Comparison of ENCODE assay signal across 19 cellular contexts in the genomic region with DNA sequence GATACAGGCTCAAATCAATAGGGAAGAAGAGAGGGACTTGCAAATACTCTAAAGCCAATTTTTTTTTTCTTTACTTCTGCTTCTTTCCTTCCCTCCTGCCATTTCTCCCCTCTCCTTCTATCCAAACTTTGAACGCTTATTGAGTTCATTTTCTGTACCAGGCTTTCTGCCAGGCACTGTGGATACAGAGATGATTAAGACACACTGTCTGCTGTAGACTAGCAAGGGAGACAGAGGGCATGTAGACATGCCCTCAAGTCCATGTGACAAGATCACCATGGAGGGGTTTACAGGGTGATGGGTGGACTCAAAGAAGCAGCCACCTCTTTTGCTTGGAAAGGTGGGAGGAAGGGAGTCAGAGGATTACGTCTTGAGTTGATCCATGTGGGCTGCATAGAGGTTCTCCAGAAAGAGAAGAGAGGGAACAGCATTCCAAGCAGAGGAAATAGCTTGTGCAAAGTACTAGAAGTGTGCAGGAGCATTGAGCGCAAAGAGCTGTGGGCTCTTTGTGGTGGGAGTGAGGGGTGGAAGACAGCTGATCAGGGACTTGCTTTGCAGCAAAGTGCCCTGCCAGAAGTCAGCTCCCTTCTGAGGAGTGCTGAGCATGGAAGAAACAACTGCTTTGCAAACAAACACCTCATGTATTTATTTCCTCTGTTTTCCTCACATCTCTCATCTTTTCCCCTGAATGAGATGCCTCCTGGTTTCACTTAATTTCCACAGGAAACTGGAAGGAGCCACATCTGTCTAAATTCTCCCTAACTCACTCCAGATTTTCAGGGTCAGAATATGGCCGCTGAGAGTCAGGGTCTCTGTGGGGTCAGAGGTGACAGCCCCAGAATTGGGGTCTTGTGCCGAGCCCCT.
DNase-seq lines count a peak whose midpoint lies in the region; ATAC-seq, FAIRE-seq and TF ChIP-seq lines count a peak whose summit lies in the region.
"Had no signal": no experiment of that assay in that cellular context is flagged by ENCODE, and none has a peak within 500 bp of the region (broad histone marks: within the 10 kb centered on the region; RNA-seq: fewer than 3 reads in every experiment).

No MANE protein-coding gene starts in this region.

- TF ChIP-seq CTCF in AG10803 (conservative IDR thresholded peaks at IDR 0.05; ENCODE audit: low read length) (no peak), astrocyte (IDR thresholded peaks at IDR 0.05; ENCODE audit: insufficient read depth, low read depth, low read length) (no peak), left ventricle myocardium inferior (IDR thresholded peaks at IDR 0.05; ENCODE audit: borderline replicate concordance) (no peak), psoas muscle (IDR thresholded peaks at IDR 0.05) (no peak), dorsolateral prefrontal cortex (IDR thresholded peaks at IDR 0.05 in 54 of 56, conservative IDR thresholded peaks at IDR 0.05 in 2 of 56; ENCODE audit: low read depth in 1 of 56, partially characterized antibody in 56 of 56) (no peak)
- no peak for TF ChIP-seq CTCF in activated CD8-positive, alpha-beta T cell treated with anti-CD3 and anti-CD28 coated beads for 36 hours (IDR thresholded peaks at IDR 0.05)

- no peak overlapping the region for H3K4me3 Mint-ChIP-seq in astrocyte (ENCODE audit: unreplicated experiment)
- H3K4me3 Mint-ChIP-seq in activated CD8-positive, alpha-beta T cell treated with anti-CD3 and anti-CD28 coated beads for 36 hours, result no peak overlapping the region
- H3K4me3 Mint-ChIP-seq: GM23338 had no signal

- intact Hi-C loops in left ventricle myocardium inferior (cut with micrococcal nuclease), result no loop called here
- intact Hi-C loops in psoas muscle (cut with DNase I), result no loop called here
- intact Hi-C loops in activated CD8-positive, alpha-beta T cell treated with anti-CD3 and anti-CD28 coated beads for 36 hours (cut with micrococcal nuclease), result no loop called here
- intact Hi-C loops in dorsolateral prefrontal cortex (cut with DNase I), result no loop called here

- H2AFZ ChIP-seq in astrocyte (ENCODE audit: low read depth, low read length), result no peak overlapping the region
- H2AFZ ChIP-seq: GM23338 had no signal

- no peak overlapping the region for H3K4me3 ChIP-seq in AG10803 (ENCODE audit: low read length)
- no peak overlapping the region for H3K4me3 ChIP-seq in astrocyte (ENCODE audit: insufficient read depth, low read depth, low read length)
- no peak overlapping the region for H3K4me3 ChIP-seq in left ventricle myocardium inferior
- H3K4me3 ChIP-seq in psoas muscle, result no peak overlapping the region
- no peak overlapping the region for H3K4me3 ChIP-seq in dorsolateral prefrontal cortex
- H3K4me3 ChIP-seq: A549, GM12878, GM23338 had no signal

- H3K4me1 ChIP-seq in astrocyte (ENCODE audit: insufficient read depth, low read length), result no peaks in the 10 kb centered on the region
- peaks cover 52% of the 10 kb centered on the region for H3K4me1 ChIP-seq in left ventricle myocardium inferior
- no peaks in the 10 kb centered on the region for H3K4me1 ChIP-seq in psoas muscle
- H3K4me1 ChIP-seq: A549, Caco-2 had no signal

- H3K36me3 Mint-ChIP-seq in astrocyte (ENCODE audit: low read depth, unreplicated experiment), result no peaks in the 10 kb centered on the region
- no peaks in the 10 kb centered on the region for H3K36me3 Mint-ChIP-seq in activated CD8-positive, alpha-beta T cell treated with anti-CD3 and anti-CD28 coated beads for 36 hours (ENCODE audit: low read depth)

- H3K36me3 ChIP-seq in astrocyte (ENCODE audit: insufficient read depth, low read length), result no peaks in the 10 kb centered on the region
- no peaks in the 10 kb centered on the region for H3K36me3 ChIP-seq in left ventricle myocardium inferior
- no peaks in the 10 kb centered on the region for H3K36me3 ChIP-seq in psoas muscle (ENCODE audit: insufficient read depth in 1 of 2, low read depth in 1 of 2)

- H3K9me3 Mint-ChIP-seq in astrocyte (ENCODE audit: unreplicated experiment), result peaks cover 5% of the 10 kb centered on the region
- no peaks in the 10 kb centered on the region for H3K9me3 Mint-ChIP-seq in activated CD8-positive, alpha-beta T cell treated with anti-CD3 and anti-CD28 coated beads for 36 hours
- H3K9me3 Mint-ChIP-seq: GM23338 had no signal

- 38 to 58% (median 42%) methylated on average over 5 of the region's 5 CpGs for WGBS in psoas muscle, 3 donors

- no peaks in the 10 kb centered on the region for H3K79me2 ChIP-seq in astrocyte (ENCODE audit: insufficient read depth, low read length)

- no peak overlapping the region for H3K4me2 ChIP-seq in astrocyte (ENCODE audit: low read length)
- H3K4me2 ChIP-seq: A549, GM23338 had no signal

- peaks cover 54% of the 10 kb centered on the region for H3K27me3 Mint-ChIP-seq in astrocyte (ENCODE audit: low read depth, unreplicated experiment)
- peaks cover 16% of the 10 kb centered on the region for H3K27me3 Mint-ChIP-seq in activated CD8-positive, alpha-beta T cell treated with anti-CD3 and anti-CD28 coated beads for 36 hours

- DNase-seq in AG10803 (ENCODE audit: low read depth), result peak; percentile 45
- no peak for DNase-seq in astrocyte (ENCODE audit: low read depth)
- no peak for DNase-seq in left ventricle myocardium inferior
- no peak for DNase-seq in psoas muscle
- DNase-seq in activated CD8-positive, alpha-beta T cell treated with anti-CD3 and anti-CD28 coated beads for 36 hours, result no peak
- no peak for DNase-seq in NCI-H446 treated with DMSO at 0.1 percent for 48 hours (lab: John Stamatoyannopoulos, UW)
- no peak for DNase-seq in dorsolateral prefrontal cortex
- DNase-seq: AML-193, Caco-2, Kasumi-1, NCI-H2029, NCI-H2171 treated with DMSO at 0.1 percent for 48 hours, NCI-H510A had no signal

- POLR2A ChIA-PET in activated CD8-positive, alpha-beta T cell treated with anti-CD3 and anti-CD28 coated beads for 36 hours (lab: Charles Lee), result interaction anchor here (0.9 kb wide), 1 partner anchor 9 kb away, joined by 4 read pairs; no protein-coding TSS in a partner anchor

- H3K27ac ChIP-seq in astrocyte (ENCODE audit: low read depth, low read length) (no peak overlapping the region), left ventricle myocardium inferior (replicated peaks) (peak overlapping the region; percentile 67), psoas muscle (peak overlapping the region; percentile 20), dorsolateral prefrontal cortex (no peak overlapping the region)
- H3K27ac ChIP-seq: A549 had no signal

- ATAC-seq in psoas muscle (no peak), GM19397 (IDR thresholded peaks at IDR 0.05; ENCODE audit: unreplicated experiment) (no peak)
- ATAC-seq in activated CD8-positive, alpha-beta T cell treated with anti-CD3 and anti-CD28 coated beads for 36 hours, result no peak
- ATAC-seq: GM12878, GM23338 had no signal

- H3K9ac ChIP-seq in astrocyte (ENCODE audit: low read length), result no peak overlapping the region

- H3K27ac Mint-ChIP-seq in astrocyte (ENCODE audit: unreplicated experiment), result peak overlapping the region; percentile 21
- H3K27ac Mint-ChIP-seq in activated CD8-positive, alpha-beta T cell treated with anti-CD3 and anti-CD28 coated beads for 36 hours, result no peak overlapping the region
- H3K27ac Mint-ChIP-seq: GM23338 had no signal

- CTCF ChIA-PET in activated CD8-positive, alpha-beta T cell treated with anti-CD3 and anti-CD28 coated beads for 36 hours (lab: Charles Lee), result interaction anchor here (1.2 kb wide), 1 partner anchor 32 kb away, joined by 3 read pairs; no protein-coding TSS in a partner anchor

- no peaks in the 10 kb centered on the region for H4K20me1 ChIP-seq in astrocyte (ENCODE audit: insufficient read depth, low read length)

- FAIRE-seq in astrocyte (lab: Jason Lieb, UNC), result no peak
- FAIRE-seq: A549, GM12878, GM18507, RCC 7860 had no signal

- H3K27me3 ChIP-seq in astrocyte (ENCODE audit: insufficient read depth, low read length), result peaks cover 28% of the 10 kb centered on the region
- H3K27me3 ChIP-seq in left ventricle myocardium inferior (ENCODE audit: low read depth), result no peaks in the 10 kb centered on the region
- H3K27me3 ChIP-seq in psoas muscle (ENCODE audit: insufficient read depth in 3 of 3, low read length in 2 of 3), result peaks cover 0 to 10% (median 2%) of the 10 kb centered on the region in 3 donors
- H3K27me3 ChIP-seq in dorsolateral prefrontal cortex, result peaks cover 0 to 12% (median 0%) of the 10 kb centered on the region in 45 donors

- no peaks in the 10 kb centered on the region for H3K4me1 Mint-ChIP-seq in astrocyte (ENCODE audit: low read depth, unreplicated experiment)
- H3K4me1 Mint-ChIP-seq in activated CD8-positive, alpha-beta T cell treated with anti-CD3 and anti-CD28 coated beads for 36 hours (ENCODE audit: low read depth), result no peaks in the 10 kb centered on the region
- H3K4me1 Mint-ChIP-seq: GM23338 had no signal

- no peaks in the 10 kb centered on the region for H3K9me3 ChIP-seq in astrocyte (ENCODE audit: insufficient read depth, low read depth, low read length)
- H3K9me3 ChIP-seq in left ventricle myocardium inferior (replicated peaks), result no peaks in the 10 kb centered on the region
- no peaks in the 10 kb centered on the region for H3K9me3 ChIP-seq in psoas muscle
- H3K9me3 ChIP-seq: Caco-2 had no signal

Comparison
In these comparisons a context has a peak if more than half of its experiments do, and no peak if none do; other contexts are left out.
1. H3K27ac ChIP-seq: peak in left ventricle myocardium inferior (single experiment) and psoas muscle (single experiment); none in astrocyte (single experiment) and dorsolateral prefrontal cortex (0 of 59).